14 cellular contexts compared by ENCODE assay signal in genomic region chr14:75549169-75549568, GRCh38. TPM values are rescaled to one million over a fixed set of nuclear protein-coding genes. Genes with fewer than 3 reads are reported as not detected.
DNase-seq lines count a peak whose midpoint lies in the region; ATAC-seq and TF ChIP-seq lines count a peak whose summit lies in the region.
"Had no signal": no experiment of that assay in that cellular context is flagged by ENCODE, and none has a peak within 500 bp of the region (broad histone marks: within the 10 kb centered on the region; RNA-seq: fewer than 3 reads in every experiment).

No MANE protein-coding gene starts in this region.

- no peak overlapping the region for H3K4me3 ChIP-seq in heart right ventricle

- intact Hi-C loops in heart right ventricle (cut with DNase I): no loop called here

- H3K9me3 ChIP-seq in heart right ventricle: no peaks in the 10 kb centered on the region

- ATAC-seq in GM19438 (IDR thresholded peaks at IDR 0.05; ENCODE audit: low read depth, unreplicated experiment) (peak; percentile 61), HG03108 (IDR thresholded peaks at IDR 0.05; ENCODE audit: unreplicated experiment) (peak; percentile 53), heart right ventricle (no peak)

- 79 to 86% methylated on average over 5 of the region's 5 CpGs for WGBS in heart right ventricle, 2 donors

- DNase-seq in GM13976 (ENCODE audit: low spot score) (peak; percentile 47), germinal center (ENCODE audit: low spot score) (peak; percentile 60), HK-2 (ENCODE audit: unreplicated experiment) (no peak), NCI-H2029 (lab: John Stamatoyannopoulos, UW) (no peak), HuH-7 (ENCODE audit: low spot score) (no peak), heart right ventricle (no peak)
- DNase-seq: activated naive CD8-positive, alpha-beta T cell treated with anti-CD3 and anti-CD28 coated beads, Interleukin-2, amount 10 ng/mL, durations not matched to agents 7 days and 5 days; GOT3; kidney; NCI-H446 treated with DMSO at 0.1 percent for 48 hours had no signal

- TF ChIP-seq CTCF in GM13976 (IDR thresholded peaks at IDR 0.05; ENCODE audit: borderline replicate concordance, control extremely low read depth, extremely low read depth, insufficient read depth, missing control alignments): no peak
- no peak for TF ChIP-seq CTCF in heart right ventricle (IDR thresholded peaks at IDR 0.05)

- peaks cover 0 to 13% (median 0%) of the 10 kb centered on the region in 9 donors for H3K4me1 ChIP-seq in heart right ventricle

- in situ Hi-C loops in GM13976 (cut with MboI; ENCODE audit: low sequenced_read_pairs, unreplicated experiment): no loop called here

- peaks cover 0 to 7% (median 0%) of the 10 kb centered on the region in 9 donors for H3K36me3 ChIP-seq in heart right ventricle

- H3K27me3 ChIP-seq in heart right ventricle: peaks cover 0 to 21% (median 0%) of the 10 kb centered on the region in 7 donors

- no peak overlapping the region for H3K27ac ChIP-seq in heart right ventricle

RNA-seq across cellular contexts. Expression of gene BATF, which starts 26.9 kb away (rescaled TPM):
- 1 to 10 TPM in 3 of 10 donors, under 1 TPM in 2, not detected in 5; 0.34 to 3.3 (median 1.3) TPM for total RNA-seq in heart right ventricle
- 1 to 10 TPM; 1.7 TPM for polyA plus RNA-seq in heart right ventricle
- total RNA-seq: Daoy, progenitor cell of endocrine pancreas had no signal

RNA-seq across cellular contexts. Expression of gene FLVCR2, which starts 29.3 kb away (rescaled TPM):
- 10 to 100 TPM in 1 of 10 donors, 1 to 10 TPM in 8, under 1 TPM in 1; 0.95 to 11.3 (median 3.4) TPM for total RNA-seq in heart right ventricle
- polyA plus RNA-seq in heart right ventricle: 1 to 10 TPM; 1.1 to 1.7 TPM

Comparison
In these comparisons a context has a peak if more than half of its experiments do, and no peak if none do; other contexts are left out.
1. DNase-seq: peak in GM13976 (single experiment) and germinal center (single experiment); none in HK-2 (single experiment), NCI-H2029 (single experiment), HuH-7 (single experiment) and heart right ventricle (0 of 2).
2. ATAC-seq: peak in GM19438 (single experiment) and HG03108 (single experiment); none in heart right ventricle (0 of 8).